Comparison of ENCODE assay signal across 9 cellular contexts in the genomic region with DNA sequence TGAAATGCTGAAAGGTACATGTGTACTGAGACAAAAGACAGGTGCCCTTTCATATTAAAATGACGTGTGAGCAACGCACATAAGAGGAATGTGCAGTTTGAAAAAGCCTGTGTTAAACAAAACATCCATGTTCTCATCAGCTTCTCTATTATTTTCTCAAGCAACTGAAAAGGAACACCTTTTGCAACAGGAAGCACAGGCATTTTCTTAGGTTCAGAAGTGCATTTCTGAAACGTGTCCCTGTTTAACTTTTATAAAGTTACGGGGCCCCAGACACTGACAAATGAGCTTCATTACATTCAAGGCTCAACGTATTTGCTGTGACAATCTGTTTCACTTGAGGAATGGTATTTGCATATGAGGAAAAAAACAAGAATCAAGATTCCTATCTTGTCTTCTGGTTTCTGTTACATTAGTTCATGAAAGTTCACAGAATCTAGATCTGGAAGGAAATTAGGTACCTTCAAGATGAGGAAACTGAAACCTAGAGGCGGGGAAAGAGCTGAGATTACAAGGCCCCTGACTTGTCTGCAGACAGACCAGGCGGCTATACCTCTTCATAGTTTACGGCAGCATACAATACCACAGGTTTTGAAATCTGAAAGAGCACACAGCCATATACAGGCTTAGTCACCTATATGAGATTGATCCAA.
A peak's percentile ranks its signal among the peaks of the same experiment; 100 is the strongest.
DNase-seq lines count a peak whose midpoint lies in the region; ATAC-seq and TF ChIP-seq lines count a peak whose summit lies in the region.
"Had no signal": no experiment of that assay in that cellular context is flagged by ENCODE, and none has a peak within 500 bp of the region (broad histone marks: within the 10 kb centered on the region; RNA-seq: fewer than 3 reads in every experiment).

No MANE protein-coding gene starts in this region.

- ATAC-seq in GM18505 (IDR thresholded peaks at IDR 0.05; ENCODE audit: unreplicated experiment) (peak; percentile 90), HG02852 (IDR thresholded peaks at IDR 0.05; ENCODE audit: unreplicated experiment) (peak; percentile 90)

- DNase-seq in T-helper 2 cell treated with Interferon-gamma antibody and Interleukin-4, amounts not matched to agents 5 μg/mL and 100 μg/mL, for 36 hours (ENCODE audit: low spot score) = peak; percentile 62
- DNase-seq in kidney tubule cell (ENCODE audit: low spot score) = peak; percentile 4
- DNase-seq in nucleus accumbens (lab: John Stamatoyannopoulos, UW) = no peak
- DNase-seq in NAMALWA (ENCODE audit: low spot score) = no peak
- DNase-seq in A172 (ENCODE audit: low spot score) = no peak
- no peak for DNase-seq in HUDEP-2 (lab: John Stamatoyannopoulos, UW; ENCODE audit: unreplicated experiment in 76 of 76)
- DNase-seq: right lobe of liver had no signal

- TF ChIP-seq POLR2A in GM18505 (IDR thresholded peaks at IDR 0.05; ENCODE audit: borderline replicate concordance, extremely low read depth, insufficient read depth, insufficient read length) = no peak

- H3K4me1 Mint-ChIP-seq in T-helper 2 cell treated with Interferon-gamma antibody and Interleukin-4, amounts not matched to agents 5 μg/mL and 100 μg/mL, for 36 hours (ENCODE audit: low read depth) = peaks cover 40% of the 10 kb centered on the region

- peak overlapping the region; percentile 82 for H3K27ac Mint-ChIP-seq in T-helper 2 cell treated with Interferon-gamma antibody and Interleukin-4, amounts not matched to agents 5 μg/mL and 100 μg/mL, for 36 hours

- peak overlapping the region; percentile 67 for H3K4me3 Mint-ChIP-seq in T-helper 2 cell treated with Interferon-gamma antibody and Interleukin-4, amounts not matched to agents 5 μg/mL and 100 μg/mL, for 36 hours

- H3K9me3 Mint-ChIP-seq in T-helper 2 cell treated with Interferon-gamma antibody and Interleukin-4, amounts not matched to agents 5 μg/mL and 100 μg/mL, for 36 hours = peaks cover 1% of the 10 kb centered on the region

- no peaks in the 10 kb centered on the region for H3K27me3 Mint-ChIP-seq in T-helper 2 cell treated with Interferon-gamma antibody and Interleukin-4, amounts not matched to agents 5 μg/mL and 100 μg/mL, for 36 hours (ENCODE audit: low read depth)

- H3K36me3 Mint-ChIP-seq in T-helper 2 cell treated with Interferon-gamma antibody and Interleukin-4, amounts not matched to agents 5 μg/mL and 100 μg/mL, for 36 hours (ENCODE audit: low read depth) = peaks cover 30% of the 10 kb centered on the region

Comparison
In these comparisons a context has a peak if more than half of its experiments do, and no peak if none do; other contexts are left out.
1. DNase-seq: peak in T-helper 2 cell treated with Interferon-gamma antibody and Interleukin-4, amounts not matched to agents 5 μg/mL and 100 μg/mL, for 36 hours (single experiment) and kidney tubule cell (single experiment); none in nucleus accumbens (0 of 56), NAMALWA (single experiment), A172 (single experiment) and HUDEP-2 (0 of 76).